In genomic region chr6:1424306-1424927, GRCh38 we compare ENCODE assay signal across 1 cellular context.
TF ChIP-seq lines count a peak whose summit lies in the region.

No MANE protein-coding gene starts in this region.

TF ChIP-seq in HepG2, 621 proteins besides CTCF, POLR2A, EP300 and RAD21 (continued from another document):
- TF ChIP-seq ZNF276 (CRISPR knock-in tag; IDR thresholded peaks at IDR 0.05; ENCODE audit: low read depth) (0 out of 2 replicates have a peak, but pooled peaks have one; percentile 31), REST (IDR thresholded peaks at IDR 0.05; ENCODE audit: borderline replicate concordance in 1 of 2, low read depth in 1 of 2, low read length in 2 of 2) (peak in 1 of 2 experiments; percentile 57; a peak in 1 of 4 replicates), HDAC2 (CRISPR knock-in tag; IDR thresholded peaks at IDR 0.05) (0 out of 2 replicates have a peak, but pooled peaks have one; percentile 9), TEAD3 (CRISPR knock-in tag; optimal IDR thresholded peaks at IDR 0.05; ENCODE audit: borderline replicate concordance) (peak; percentile 11), ARNT2 (CRISPR knock-in tag; IDR thresholded peaks at IDR 0.05; ENCODE audit: low read depth) (no peak), XRCC5 (optimal IDR thresholded peaks at IDR 0.05; ENCODE audit: low read length) (peak; percentile 75)
